Comparison of ENCODE assay signal across 21 cellular contexts in the genomic region with DNA sequence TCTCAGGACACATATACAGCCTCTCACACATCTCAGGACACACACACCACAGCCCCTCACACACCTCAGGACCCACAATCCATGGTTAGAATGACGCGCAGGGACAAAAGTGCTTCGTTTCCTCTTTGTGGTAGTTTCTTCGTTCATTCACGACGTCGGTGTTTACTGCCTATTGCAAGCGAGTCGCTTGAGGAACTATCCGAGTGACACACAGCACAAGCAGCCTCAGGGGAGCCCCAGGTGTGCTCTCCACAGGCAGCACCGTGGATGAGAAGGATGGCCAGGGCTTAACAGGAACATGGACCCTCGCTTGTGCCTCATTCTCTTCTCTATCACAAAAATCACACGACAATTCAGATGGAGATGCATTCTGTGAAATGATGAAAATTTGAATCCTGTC. TPM values are rescaled to one million over a fixed set of nuclear protein-coding genes. Genes with fewer than 3 reads are reported as not detected.
"Had no signal": no experiment of that assay in that cellular context is flagged by ENCODE, and none has a peak within 500 bp of the region (broad histone marks: within the 10 kb centered on the region; RNA-seq: fewer than 3 reads in every experiment).

No MANE protein-coding gene starts in this region.

RNA-seq across cellular contexts. Expression of a gene that starts 12.1 kb away (rescaled TPM):
- total RNA-seq: left colon; left lung; liver; lower lobe of right lung; mammary epithelial cell; mesothelial cell of epicardium; mononuclear cell; naive thymus-derived CD4-positive, alpha-beta T cell; natural killer cell treated with Interleukin-12 subunit alpha and Interleukin-12 subunit beta and Interleukin-15 and Interleukin-18, amount 100 ng/mL, for 72 hours; occipital lobe; osteocyte; posterior vena cava; psoas muscle; sigmoid colon; thyroid gland; transverse colon; upper lobe of right lung had no signal
- polyA plus RNA-seq: immature natural killer cell; liver; mammary epithelial cell; naive thymus-derived CD4-positive, alpha-beta T cell; psoas muscle; small intestine; spleen; stomach had no signal

RNA-seq across cellular contexts. Expression of a gene that starts 47.0 kb away (rescaled TPM):
- total RNA-seq: mammary epithelial cell, mesothelial cell of epicardium, occipital lobe, osteocyte, posterior vena cava, psoas muscle, sigmoid colon had no signal
- polyA plus RNA-seq: mammary epithelial cell had no signal
